In genomic region chr1:172641492-172641891, GRCh38 we compare ENCODE assay signal across 28 cellular contexts. TPM values are rescaled to one million over a fixed set of nuclear protein-coding genes. Genes with fewer than 3 reads are reported as not detected.
"Had no signal": no experiment of that assay in that cellular context is flagged by ENCODE, and none has a peak within 500 bp of the region (broad histone marks: within the 10 kb centered on the region; RNA-seq: fewer than 3 reads in every experiment).

No MANE protein-coding gene starts in this region.

- H3K27ac ChIP-seq: ascending aorta, brain microvascular endothelial cell, foreskin keratinocyte, hepatocyte, left ventricle myocardium inferior, testis, vagina had no signal

- H3K36me3 Mint-ChIP-seq: immature natural killer cell; natural killer cell; stimulated activated memory B cell treated with anti-CD40 and anti-IgM and Interleukin-4, amounts not matched to agents 10 μg/mL and 1 μg/mL and 100 μg/mL, for 72 hours; type B pancreatic cell had no signal

- ATAC-seq: activated T-cell treated with anti-CD3 and anti-CD28 coated beads, Interleukin-2, amount 50 U/mL, for 72 hours; foreskin keratinocyte; natural killer cell; sciatic nerve; stimulated activated memory B cell treated with anti-CD40 and anti-IgM and Interleukin-4, amounts not matched to agents 10 μg/mL and 1 μg/mL and 100 μg/mL, for 72 hours had no signal

- H3K9me3 ChIP-seq: ascending aorta, left ventricle myocardium inferior, testis, vagina had no signal

- H3K27ac Mint-ChIP-seq: activated T-cell treated with anti-CD3 and anti-CD28 coated beads, Interleukin-2, amount 50 U/mL, for 72 hours; mesothelial cell of epicardium; stimulated activated memory B cell treated with anti-CD40 and anti-IgM and Interleukin-4, amounts not matched to agents 10 μg/mL and 1 μg/mL and 100 μg/mL, for 72 hours; type B pancreatic cell had no signal

- H3K4me3 ChIP-seq: ascending aorta, hepatocyte, left ventricle myocardium inferior, smooth muscle cell, testis, vagina had no signal

- H3K4me1 ChIP-seq: ascending aorta, testis, vagina had no signal

- H3K36me3 ChIP-seq: ascending aorta, brain microvascular endothelial cell, left ventricle myocardium inferior, vagina had no signal

- H3K9me3 Mint-ChIP-seq: immature natural killer cell; natural killer cell; stimulated activated memory B cell treated with anti-CD40 and anti-IgM and Interleukin-4, amounts not matched to agents 10 μg/mL and 1 μg/mL and 100 μg/mL, for 72 hours had no signal

- DNase-seq: activated CD4-positive, alpha-beta T cell treated with anti-CD3 and anti-CD28 coated beads, Interleukin-2, amount 50 U/mL, for 1 hour; activated CD8-positive, alpha-beta memory T cell treated with anti-CD3 and anti-CD28 coated beads, Interleukin-2, amount 50 U/mL, for 48 hours; activated gamma-delta T cell treated with Interleukin-2 at 50 U/mL for 16 hours; activated T-cell treated with anti-CD3 and anti-CD28 coated beads, Interleukin-2, amount 50 U/mL, for 72 hours; brain microvascular endothelial cell; caudate nucleus; effector memory CD4-positive, alpha-beta T cell; foreskin keratinocyte; glutamatergic neuron; immature natural killer cell; left ventricle myocardium inferior; natural killer cell; stimulated activated CD4-positive, alpha-beta T cell treated with anti-CD3 and anti-CD28 coated beads, Interleukin-15, amount 100 ng/mL, for 24 hours; SW 1271; testis had no signal

- H3K27me3 Mint-ChIP-seq: type B pancreatic cell had no signal

- H3K4me3 Mint-ChIP-seq: mesothelial cell of epicardium; stimulated activated memory B cell treated with anti-CD40 and anti-IgM and Interleukin-4, amounts not matched to agents 10 μg/mL and 1 μg/mL and 100 μg/mL, for 72 hours; type B pancreatic cell had no signal

- H3K27me3 ChIP-seq: ascending aorta, brain microvascular endothelial cell, foreskin keratinocyte, hepatocyte, testis, vagina had no signal

- H2AFZ ChIP-seq: hepatocyte had no signal

- H3K4me2 ChIP-seq: hepatocyte, smooth muscle cell had no signal

- H3K79me2 ChIP-seq: hepatocyte had no signal

RNA-seq across cellular contexts. Expression of gene FASLG, which starts 17.4 kb away (rescaled TPM):
- total RNA-seq: ascending aorta, dermis microvascular lymphatic vessel endothelial cell, foreskin keratinocyte, hepatocyte, kidney epithelial cell, left ventricle myocardium inferior, lung microvascular endothelial cell, mesothelial cell of epicardium, osteoblast, renal cortical epithelial cell, smooth muscle cell, testis, vagina had no signal
- polyA plus RNA-seq: foreskin keratinocyte, hepatocyte, smooth muscle cell had no signal
